In the genomic region with DNA sequence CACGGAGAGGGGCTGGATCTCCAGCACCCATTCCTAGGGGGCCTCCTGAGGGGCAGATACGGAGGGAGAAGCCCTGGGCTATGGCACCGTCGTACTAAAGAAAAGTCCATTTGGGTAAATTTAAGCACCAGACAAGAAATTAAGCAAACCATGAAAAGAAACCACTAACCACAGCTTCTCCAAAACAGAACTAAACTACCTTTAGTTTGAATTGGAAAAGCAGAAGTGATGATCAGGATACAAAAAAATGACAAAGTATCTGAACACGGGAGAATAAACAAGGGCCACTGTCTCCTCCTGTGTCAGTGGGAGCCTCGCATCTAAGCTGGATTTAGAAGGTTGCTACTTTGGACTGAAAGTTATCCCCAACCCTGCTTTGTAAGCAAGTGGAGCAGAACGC, we compare ENCODE assay signal across 1 cellular context.
TF ChIP-seq lines count a peak whose summit lies in the region.

No MANE protein-coding gene starts in this region.

TF ChIP-seq in WTC11, 78 proteins besides CTCF, POLR2A, EP300 and RAD21 (continued from another document):
- TF ChIP-seq, protein P1, sequence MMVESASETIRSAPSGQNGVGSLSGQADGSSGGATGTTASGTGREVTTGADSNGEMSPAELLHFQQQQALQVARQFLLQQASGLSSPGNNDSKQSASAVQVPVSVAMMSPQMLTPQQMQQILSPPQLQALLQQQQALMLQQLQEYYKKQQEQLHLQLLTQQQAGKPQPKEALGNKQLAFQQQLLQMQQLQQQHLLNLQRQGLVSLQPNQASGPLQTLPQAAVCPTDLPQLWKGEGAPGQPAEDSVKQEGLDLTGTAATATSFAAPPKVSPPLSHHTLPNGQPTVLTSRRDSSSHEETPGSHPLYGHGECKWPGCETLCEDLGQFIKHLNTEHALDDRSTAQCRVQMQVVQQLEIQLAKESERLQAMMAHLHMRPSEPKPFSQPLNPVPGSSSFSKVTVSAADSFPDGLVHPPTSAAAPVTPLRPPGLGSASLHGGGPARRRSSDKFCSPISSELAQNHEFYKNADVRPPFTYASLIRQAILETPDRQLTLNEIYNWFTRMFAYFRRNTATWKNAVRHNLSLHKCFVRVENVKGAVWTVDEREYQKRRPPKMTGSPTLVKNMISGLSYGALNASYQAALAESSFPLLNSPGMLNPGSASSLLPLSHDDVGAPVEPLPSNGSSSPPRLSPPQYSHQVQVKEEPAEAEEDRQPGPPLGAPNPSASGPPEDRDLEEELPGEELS (CRISPR knock-in tag; IDR thresholded peaks at IDR 0.05): no peak
- TF ChIP-seq TP53 (CRISPR knock-in tag; IDR thresholded peaks at IDR 0.05): no peak
- TF ChIP-seq, protein P2, sequence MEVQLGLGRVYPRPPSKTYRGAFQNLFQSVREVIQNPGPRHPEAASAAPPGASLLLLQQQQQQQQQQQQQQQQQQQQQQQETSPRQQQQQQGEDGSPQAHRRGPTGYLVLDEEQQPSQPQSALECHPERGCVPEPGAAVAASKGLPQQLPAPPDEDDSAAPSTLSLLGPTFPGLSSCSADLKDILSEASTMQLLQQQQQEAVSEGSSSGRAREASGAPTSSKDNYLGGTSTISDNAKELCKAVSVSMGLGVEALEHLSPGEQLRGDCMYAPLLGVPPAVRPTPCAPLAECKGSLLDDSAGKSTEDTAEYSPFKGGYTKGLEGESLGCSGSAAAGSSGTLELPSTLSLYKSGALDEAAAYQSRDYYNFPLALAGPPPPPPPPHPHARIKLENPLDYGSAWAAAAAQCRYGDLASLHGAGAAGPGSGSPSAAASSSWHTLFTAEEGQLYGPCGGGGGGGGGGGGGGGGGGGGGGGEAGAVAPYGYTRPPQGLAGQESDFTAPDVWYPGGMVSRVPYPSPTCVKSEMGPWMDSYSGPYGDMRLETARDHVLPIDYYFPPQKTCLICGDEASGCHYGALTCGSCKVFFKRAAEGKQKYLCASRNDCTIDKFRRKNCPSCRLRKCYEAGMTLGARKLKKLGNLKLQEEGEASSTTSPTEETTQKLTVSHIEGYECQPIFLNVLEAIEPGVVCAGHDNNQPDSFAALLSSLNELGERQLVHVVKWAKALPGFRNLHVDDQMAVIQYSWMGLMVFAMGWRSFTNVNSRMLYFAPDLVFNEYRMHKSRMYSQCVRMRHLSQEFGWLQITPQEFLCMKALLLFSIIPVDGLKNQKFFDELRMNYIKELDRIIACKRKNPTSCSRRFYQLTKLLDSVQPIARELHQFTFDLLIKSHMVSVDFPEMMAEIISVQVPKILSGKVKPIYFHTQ (CRISPR knock-in tag; IDR thresholded peaks at IDR 0.05): no peak
